ENCODE assay signal across 8 cellular contexts in the genomic region with DNA sequence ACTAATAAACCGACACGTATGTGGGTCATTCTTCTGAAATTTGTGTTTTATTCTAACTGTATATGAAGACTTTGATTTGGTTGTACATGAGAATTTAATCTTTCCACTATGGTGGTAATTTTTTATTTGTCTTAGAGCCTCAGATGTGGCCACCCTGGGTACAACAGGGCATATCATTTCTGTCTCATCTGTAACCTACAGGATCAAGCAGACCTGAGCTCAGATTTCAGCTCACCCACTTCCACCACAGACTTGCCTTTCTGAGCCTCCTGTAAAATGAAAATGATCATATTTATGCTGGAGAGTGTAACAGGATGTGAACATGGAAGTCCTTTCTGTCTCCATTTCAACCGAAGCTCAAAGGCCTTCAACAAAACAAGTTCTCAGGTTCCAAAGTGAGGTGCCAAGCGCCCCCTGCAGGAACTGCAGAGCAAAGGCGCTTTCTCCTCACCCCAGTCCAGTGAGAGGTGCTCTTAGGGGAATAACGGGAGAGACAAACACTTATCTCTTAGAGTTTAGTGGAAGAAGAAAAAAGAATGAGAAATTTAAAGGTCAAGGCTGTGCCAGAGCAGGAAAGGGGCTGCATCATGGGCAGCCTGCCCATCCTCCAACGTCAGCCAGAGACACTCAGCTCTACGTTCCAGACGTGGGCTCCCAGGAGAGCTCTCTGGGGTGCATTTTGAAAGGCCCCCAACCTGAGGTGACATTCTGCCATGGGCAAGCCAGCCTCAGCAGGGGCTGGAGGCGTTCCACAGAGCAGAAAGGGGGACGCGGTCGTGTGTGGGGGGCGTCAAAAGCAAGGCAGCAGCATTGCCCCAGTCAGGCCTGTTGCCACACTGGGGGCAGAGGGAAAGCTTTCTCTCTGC. TPM values are rescaled to one million over a fixed set of nuclear protein-coding genes. Genes with fewer than 3 reads are reported as not detected.
A peak's percentile ranks its signal among the peaks of the same experiment; 100 is the strongest.
DNase-seq lines count a peak whose midpoint lies in the region; ATAC-seq, FAIRE-seq and TF ChIP-seq lines count a peak whose summit lies in the region.

No MANE protein-coding gene starts in this region.

- peak; percentile 59 for TF ChIP-seq CTCF in D721Med (IDR thresholded peaks at IDR 0.05; ENCODE audit: insufficient read depth, missing control alignments)
- peak; percentile 72 to 99 (median 98); a peak in 5 of 6 replicates for TF ChIP-seq CTCF in HCT116 (IDR thresholded peaks at IDR 0.05 in 2 of 3, conservative IDR thresholded peaks at IDR 0.05 in 1 of 3; ENCODE audit: borderline replicate concordance in 1 of 3, insufficient read depth in 1 of 3, low read depth in 2 of 3, low read length in 2 of 3)

- TF ChIP-seq POLR2A in HCT116 (IDR thresholded peaks at IDR 0.05; ENCODE audit: borderline replicate concordance, extremely low read depth, insufficient read depth, insufficient read length) (no peak), erythroblast (IDR thresholded peaks at IDR 0.05; ENCODE audit: low read length) (no peak)

- H3K4me3 ChIP-seq in HCT116 (replicated peaks in 1 of 2; ENCODE audit: low read depth in 1 of 2, low read length in 2 of 2) (no peak overlapping the region), neuronal stem cell (ENCODE audit: low read length in 2 of 2) (no peak overlapping the region)

- no peak overlapping the region for H2BK15ac ChIP-seq in neuronal stem cell (ENCODE audit: low read length)

- H3K9me2 ChIP-seq in HCT116 (ENCODE audit: insufficient read depth) = no peaks in the 10 kb centered on the region

- no peaks in the 10 kb centered on the region for H4K20me1 ChIP-seq in HCT116 (ENCODE audit: insufficient read depth)

- H3K18ac ChIP-seq in neuronal stem cell (ENCODE audit: low read length) = peak overlapping the region; percentile 5

- H3K79me2 ChIP-seq in HCT116 (ENCODE audit: insufficient read depth, low read length) = no peaks in the 10 kb centered on the region

- peaks cover 0 to 5% of the 10 kb centered on the region in 2 experiments; a peak in 1 of 4 replicates for H3K4me1 ChIP-seq in HCT116 (ENCODE audit: control insufficient read depth in 1 of 2, insufficient read depth in 2 of 2, low read length in 2 of 2)
- H3K4me1 ChIP-seq in neuronal stem cell (ENCODE audit: control insufficient read depth in 2 of 2, insufficient read depth in 1 of 2, low read depth in 1 of 2, low read length in 2 of 2) = no peaks in the 10 kb centered on the region

- no peak overlapping the region for H2BK120ac ChIP-seq in neuronal stem cell (ENCODE audit: low read depth, low read length)

- no peak overlapping the region for H3K23ac ChIP-seq in neuronal stem cell (ENCODE audit: low read depth, low read length, poor library complexity)

- H3K9ac ChIP-seq in HCT116 (ENCODE audit: low read length) = no peak overlapping the region
- no peak overlapping the region for H3K9ac ChIP-seq in neuronal stem cell (ENCODE audit: low read depth, low read length, poor library complexity)

- H3K9me3 ChIP-seq in HCT116 (ENCODE audit: control insufficient read depth in 1 of 2, insufficient read depth in 1 of 2, low read depth in 1 of 2, low read length in 2 of 2) = no peaks in the 10 kb centered on the region
- no peaks in the 10 kb centered on the region for H3K9me3 ChIP-seq in neuronal stem cell (replicated peaks in 1 of 2; ENCODE audit: control insufficient read depth in 2 of 2, insufficient read depth in 1 of 2, low read depth in 1 of 2, low read length in 2 of 2)

- RAD21 ChIA-PET in HCT116 (lab: Charles Lee; ENCODE audit: low non-redundant PET in 1 of 2, low total read pairs in 2 of 2, uncharacterized antibody in 2 of 2, unreplicated experiment in 2 of 2) = interaction anchor here (0.8 to 1.2 kb wide), 3 partner anchors 18 to 658 kb away, joined by 3 read pairs; no protein-coding TSS in a partner anchor

- H2AFZ ChIP-seq in HCT116 (ENCODE audit: low read depth, low read length, poor library complexity, severe bottlenecking) (peak overlapping the region; percentile 92), neuronal stem cell (ENCODE audit: low read length) (peak overlapping the region; percentile 69)

- H2BK5ac ChIP-seq in neuronal stem cell (ENCODE audit: low read length) = no peak overlapping the region

- H3K27ac ChIP-seq in HCT116 (ENCODE audit: low read depth, low read length) = no peak overlapping the region
- H3K27ac ChIP-seq in neuronal stem cell (replicated peaks; ENCODE audit: low read length) = no peak overlapping the region

- no peak overlapping the region for H4K91ac ChIP-seq in neuronal stem cell (ENCODE audit: low read depth, low read length, poor library complexity)

- no peaks in the 10 kb centered on the region for H3K79me1 ChIP-seq in neuronal stem cell (ENCODE audit: low read depth, low read length)

- ATAC-seq in HCT116 = peak; percentile 93
- no peak for ATAC-seq in GM21619 (IDR thresholded peaks at IDR 0.05; ENCODE audit: unreplicated experiment)

- intact Hi-C loops in HCT116 (cut with micrococcal nuclease) = loop anchor here (1.0 to 5.0 kb wide), 2 partner anchors 390 to 662 kb away; no protein-coding TSS in a partner anchor

- H3K27me3 ChIP-seq in HCT116 (ENCODE audit: insufficient read depth, low read length) = no peaks in the 10 kb centered on the region
- no peaks in the 10 kb centered on the region for H3K27me3 ChIP-seq in neuronal stem cell (ENCODE audit: control insufficient read depth in 3 of 3, insufficient read depth in 3 of 3, low read depth in 1 of 3, low read length in 3 of 3)

- CTCF ChIA-PET in HCT116 (lab: Charles Lee) = interaction anchor here (0.6 to 1.7 kb wide), 28 partner anchors 9 to 1910 kb away, joined by 3 to 15 read pairs (median 3); a partner anchor contains a TSS

- H2AK5ac ChIP-seq in neuronal stem cell (ENCODE audit: low read depth, low read length) = no peak overlapping the region

- no peak overlapping the region for H2BK12ac ChIP-seq in neuronal stem cell (ENCODE audit: low read length)

- TF ChIP-seq RAD21 in HCT116 (IDR thresholded peaks at IDR 0.05; ENCODE audit: low read depth) = peak; percentile 82

- H3K4me2 ChIP-seq in HCT116 (ENCODE audit: low read length) (peak overlapping the region; percentile 6; the same call in 1 of the 2 replicates), neuronal stem cell (ENCODE audit: insufficient read depth, low read length, poor library complexity, severe bottlenecking) (no peak overlapping the region)

- no TSS peak for BruUV-seq in HCT116 (replicated peaks; lab: Mats Ljungman, UMichigan)

- no peak overlapping the region for H3K4ac ChIP-seq in neuronal stem cell (ENCODE audit: low read length)

- peak; percentile 63 for DNase-seq in D721Med (ENCODE audit: insufficient read length, low spot score)
- DNase-seq in HCT116 (ENCODE audit: low read depth, low spot score) = peak; percentile 47
- DNase-seq in NCI-H345 treated with DMSO at 0.1 percent for 48 hours (lab: John Stamatoyannopoulos, UW; ENCODE audit: unreplicated experiment) = peak; percentile 22
- DNase-seq in activated CD4-positive, alpha-beta T cell treated with anti-CD3 and anti-CD28 coated beads, Interleukin-2, amount 50 U/mL, for 1 hour = peak; percentile 42
- DNase-seq in erythroblast (lab: John Stamatoyannopoulos, UW) = peak; percentile 53 to 72
- peak; percentile 49 for DNase-seq in neuronal stem cell (ENCODE audit: low spot score)
- DNase-seq in GDM1 (lab: John Stamatoyannopoulos, UW) = no peak

- no peak for FAIRE-seq in D721Med (lab: Jason Lieb, UNC)

- no peak overlapping the region for H4K8ac ChIP-seq in neuronal stem cell (ENCODE audit: low read depth, low read length)

- POLR2A ChIA-PET in HCT116 (lab: Charles Lee) = no interaction called here

- WGBS in neuronal stem cell (ENCODE audit: extremely low coverage in 2 of 2, insufficient read length in 2 of 2, insufficient replicate concordance in 1 of 2), 2 donors = no CpG with 5 or more reads among the region's 14 CpGs

- no peak overlapping the region for H3K14ac ChIP-seq in neuronal stem cell (ENCODE audit: low read length)

- H3K36me3 ChIP-seq in HCT116 (ENCODE audit: control insufficient read depth in 1 of 2, insufficient read depth in 2 of 2, low read length in 2 of 2) = no peaks in the 10 kb centered on the region
- H3K36me3 ChIP-seq in neuronal stem cell (replicated peaks in 1 of 2; ENCODE audit: control insufficient read depth in 2 of 2, insufficient read depth in 2 of 2, low read length in 2 of 2) = no peaks in the 10 kb centered on the region

TF ChIP-seq in HCT116, 20 proteins besides CTCF, POLR2A, EP300 and RAD21:
- TF ChIP-seq CBX3 (IDR thresholded peaks at IDR 0.05; ENCODE audit: low read depth) = peak; percentile 57; the same call in 1 of the 2 replicates
- TF ChIP-seq EZH2 (IDR thresholded peaks at IDR 0.05) = no peak
- peak; percentile 14; the same call in 1 of the 2 replicates for TF ChIP-seq EGR1 (IDR thresholded peaks at IDR 0.05; ENCODE audit: low read depth)

RNA-seq across cellular contexts. Expression of a gene that starts 23.1 kb away (rescaled TPM):
- 7.3 TPM for total RNA-seq in HCT116 (2021; ENCODE audit: unreplicated experiment)
- 3.0 and 3.6 TPM in 2 replicates for polyA plus RNA-seq in HCT116 (2012)
- polyA plus RNA-seq in neuronal stem cell (2013, experiment 1 of 2) = 366 TPM
- polyA plus RNA-seq in neuronal stem cell (2013, experiment 2 of 2) = 378 TPM

RNA-seq across cellular contexts. Expression of a gene that starts 30.4 kb away (rescaled TPM):
- total RNA-seq in HCT116 (2021; ENCODE audit: unreplicated experiment) = 12.7 TPM
- 3.1 and 6.4 TPM in 2 replicates for polyA plus RNA-seq in HCT116 (2012)
- polyA plus RNA-seq in neuronal stem cell (2013, experiment 1 of 2) = 18.8 TPM
- polyA plus RNA-seq in neuronal stem cell (2013, experiment 2 of 2) = 19.2 TPM
